Comparison of ENCODE assay signal across 2 cellular contexts in genomic region chr9:95280745-95281144, GRCh38.
A peak's percentile ranks its signal among the peaks of the same experiment; 100 is the strongest.
TF ChIP-seq lines count a peak whose summit lies in the region.

No MANE protein-coding gene starts in this region.

TF ChIP-seq in HepG2, 621 proteins besides CTCF, POLR2A, EP300 and RAD21:
- TF ChIP-seq ZNF569 (CRISPR knock-in tag; IDR thresholded peaks at IDR 0.05; ENCODE audit: borderline replicate concordance): no peak
- peak; percentile 98 for TF ChIP-seq ZNF160 (CRISPR knock-in tag; IDR thresholded peaks at IDR 0.05)
- no peak for TF ChIP-seq MAF1 (CRISPR knock-in tag; IDR thresholded peaks at IDR 0.05; ENCODE audit: borderline replicate concordance)

TF ChIP-seq in GM12878, 131 proteins besides CTCF, POLR2A, EP300 and RAD21:
- TF ChIP-seq NBN (IDR thresholded peaks at IDR 0.05) (no peak), CBX5 (IDR thresholded peaks at IDR 0.05; ENCODE audit: low read depth) (0 out of 2 replicates have a peak, but pooled peaks have one; percentile 54)
